In the genomic region with DNA sequence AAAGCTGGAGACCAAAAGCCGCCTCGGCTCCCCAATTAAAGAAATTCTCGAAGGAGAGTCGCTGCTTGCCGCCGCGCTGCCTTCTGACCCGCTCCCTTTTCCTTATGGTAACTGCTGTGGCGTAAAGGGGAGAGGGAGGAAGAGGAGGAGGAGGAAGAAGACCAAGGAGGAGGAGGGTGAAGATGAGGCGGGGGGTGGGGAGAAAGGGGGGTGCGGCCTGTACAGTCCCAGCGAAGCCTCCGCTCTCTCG, we compare ENCODE assay signal across 9 cellular contexts. TPM values are rescaled to one million over a fixed set of nuclear protein-coding genes. Genes with fewer than 3 reads are reported as not detected.
DNase-seq lines count a peak whose midpoint lies in the region; ATAC-seq and TF ChIP-seq lines count a peak whose summit lies in the region.
"Had no signal": no experiment of that assay in that cellular context is flagged by ENCODE, and none has a peak within 500 bp of the region (broad histone marks: within the 10 kb centered on the region; RNA-seq: fewer than 3 reads in every experiment).

No MANE protein-coding gene starts in this region.

- BruUV-seq in PC-3 (replicated peaks; lab: Mats Ljungman, UMichigan) = no TSS peak

- peaks cover 22% of the 10 kb centered on the region for H3K4me1 ChIP-seq in PC-3 (ENCODE audit: insufficient read depth, low read length)
- H3K4me1 ChIP-seq in fibroblast of lung (ENCODE audit: control insufficient read depth, extremely low read depth, insufficient read depth, low read length) = no peaks in the 10 kb centered on the region
- peaks cover 14% of the 10 kb centered on the region for H3K4me1 ChIP-seq in rectal smooth muscle tissue (ENCODE audit: control insufficient read depth, insufficient read depth, low read length)

- H3K79me2 ChIP-seq in PC-3 (ENCODE audit: low read length) = peaks cover 53% of the 10 kb centered on the region
- peaks cover 46% of the 10 kb centered on the region for H3K79me2 ChIP-seq in fibroblast of lung (ENCODE audit: control insufficient read depth, insufficient read depth, low read length)

- H2AFZ ChIP-seq in PC-3 (ENCODE audit: low read length) = peak overlapping the region; percentile 85
- peak overlapping the region; percentile 97 for H2AFZ ChIP-seq in fibroblast of lung (ENCODE audit: low read length)

- H3K36me3 ChIP-seq in PC-3 (ENCODE audit: low read depth, low read length) (no peaks in the 10 kb centered on the region), fibroblast of lung (ENCODE audit: control insufficient read depth, insufficient read depth, low read length) (no peaks in the 10 kb centered on the region), rectal smooth muscle tissue (ENCODE audit: control insufficient read depth, insufficient read depth, low read length) (no peaks in the 10 kb centered on the region)

- H3K4me3 ChIP-seq in PC-3 (ENCODE audit: low read length) = peak overlapping the region; percentile 84
- peak overlapping the region; percentile 91 to 99 (median 95) for H3K4me3 ChIP-seq in fibroblast of lung (replicated peaks in 1 of 4; ENCODE audit: control extremely low read depth in 1 of 4, insufficient read depth in 1 of 4, low read depth in 3 of 4, low read length in 4 of 4)
- peak overlapping the region; percentile 88 for H3K4me3 ChIP-seq in rectal smooth muscle tissue (ENCODE audit: low read length)

- H3K27me3 Mint-ChIP-seq in activated CD8-positive, alpha-beta memory T cell treated with anti-CD3 and anti-CD28 coated beads, Interleukin-2, amount 10 ng/mL, durations not matched to agents 7 days and 5 days = no peaks in the 10 kb centered on the region
- H3K27me3 Mint-ChIP-seq: brain had no signal

- peak; percentile 71 for DNase-seq in EL
- DNase-seq in PC-3 = no peak
- DNase-seq in fibroblast of lung (ENCODE audit: low read depth in 2 of 2) = peak; percentile 60 to 61
- no peak for DNase-seq in activated CD8-positive, alpha-beta memory T cell treated with anti-CD3 and anti-CD28 coated beads, Interleukin-2, amount 10 ng/mL, durations not matched to agents 7 days and 5 days
- no peak for DNase-seq in middle frontal gyrus (ENCODE audit: extremely low spot score, low spot score)

- no peak overlapping the region for H3K27ac Mint-ChIP-seq in activated CD8-positive, alpha-beta memory T cell treated with anti-CD3 and anti-CD28 coated beads, Interleukin-2, amount 10 ng/mL, durations not matched to agents 7 days and 5 days
- H3K27ac Mint-ChIP-seq: brain had no signal

- POLR2A ChIA-PET in PC-3 (lab: Charles Lee; ENCODE audit: unreplicated experiment) = no interaction called here

- no peak overlapping the region for H3K4me3 Mint-ChIP-seq in activated CD8-positive, alpha-beta memory T cell treated with anti-CD3 and anti-CD28 coated beads, Interleukin-2, amount 10 ng/mL, durations not matched to agents 7 days and 5 days
- H3K4me3 Mint-ChIP-seq: brain had no signal

- H3K36me3 Mint-ChIP-seq in activated CD8-positive, alpha-beta memory T cell treated with anti-CD3 and anti-CD28 coated beads, Interleukin-2, amount 10 ng/mL, durations not matched to agents 7 days and 5 days = peaks cover 5% of the 10 kb centered on the region

- H3K9me3 ChIP-seq in PC-3 (ENCODE audit: low read length) = no peaks in the 10 kb centered on the region
- H3K9me3 ChIP-seq in fibroblast of lung (ENCODE audit: control insufficient read depth, insufficient read depth, low read depth, low read length) = no peaks in the 10 kb centered on the region

- no peaks in the 10 kb centered on the region for H3K9me2 ChIP-seq in PC-3 (replicated peaks; ENCODE audit: low read length)

- TF ChIP-seq CTCF in PC-3 (conservative IDR thresholded peaks at IDR 0.05; ENCODE audit: low read depth, low read length) (no peak), fibroblast of lung (conservative IDR thresholded peaks at IDR 0.05 in 1 of 2, IDR thresholded peaks at IDR 0.05 in 1 of 2; ENCODE audit: low read depth in 1 of 2, low read length in 2 of 2) (no peak)

- H3K9ac ChIP-seq in PC-3 (ENCODE audit: low read length) (peak overlapping the region; percentile 95), fibroblast of lung (ENCODE audit: insufficient read depth, low read length) (peak overlapping the region; percentile 97), rectal smooth muscle tissue (ENCODE audit: low read length) (peak overlapping the region; percentile 89)

- H3K9me3 Mint-ChIP-seq in activated CD8-positive, alpha-beta memory T cell treated with anti-CD3 and anti-CD28 coated beads, Interleukin-2, amount 10 ng/mL, durations not matched to agents 7 days and 5 days (ENCODE audit: low read depth) = no peaks in the 10 kb centered on the region
- H3K9me3 Mint-ChIP-seq: brain had no signal

- peak overlapping the region; percentile 84 for H3K4me2 ChIP-seq in PC-3 (ENCODE audit: low read length)
- peak overlapping the region; percentile 73 for H3K4me2 ChIP-seq in fibroblast of lung (ENCODE audit: extremely low read depth, insufficient read depth, low read length)

- no peak for ATAC-seq in PC-3
- no peak for ATAC-seq in activated CD8-positive, alpha-beta memory T cell treated with anti-CD3 and anti-CD28 coated beads, Interleukin-2, amount 10 ng/mL, durations not matched to agents 7 days and 5 days
- no peak for ATAC-seq in GM19463 (IDR thresholded peaks at IDR 0.05; ENCODE audit: unreplicated experiment)
- ATAC-seq in HG03196 (IDR thresholded peaks at IDR 0.05; ENCODE audit: unreplicated experiment) = no peak

- H3K27me3 ChIP-seq in PC-3 (ENCODE audit: low read length) (no peaks in the 10 kb centered on the region), fibroblast of lung (ENCODE audit: control insufficient read depth, insufficient read depth, low read length) (no peaks in the 10 kb centered on the region), rectal smooth muscle tissue (ENCODE audit: control insufficient read depth, insufficient read depth, low read length) (no peaks in the 10 kb centered on the region)

- H4K20me1 ChIP-seq in PC-3 (ENCODE audit: low read length) (peaks cover 17% of the 10 kb centered on the region), fibroblast of lung (ENCODE audit: control insufficient read depth, extremely low read depth, insufficient read depth, low read length) (no peaks in the 10 kb centered on the region)

- no peaks in the 10 kb centered on the region for H3F3A ChIP-seq in PC-3 (ENCODE audit: low read length, unreplicated experiment)

- H3K4me1 Mint-ChIP-seq in activated CD8-positive, alpha-beta memory T cell treated with anti-CD3 and anti-CD28 coated beads, Interleukin-2, amount 10 ng/mL, durations not matched to agents 7 days and 5 days = peaks cover 15% of the 10 kb centered on the region

- peak overlapping the region; percentile 53; the same call in 1 of the 2 replicates for H3K27ac ChIP-seq in PC-3 (ENCODE audit: low read length)
- H3K27ac ChIP-seq in fibroblast of lung (ENCODE audit: insufficient read depth, low read length) = peak overlapping the region; percentile 95
- H3K27ac ChIP-seq in rectal smooth muscle tissue (ENCODE audit: low read depth, low read length) = peak overlapping the region; percentile 88

- CTCF ChIA-PET in PC-3 (lab: Charles Lee) = interaction anchor here (1.0 kb wide), 1 partner anchor 94 kb away, joined by 5 read pairs; no protein-coding TSS in a partner anchor
- CTCF ChIA-PET in activated CD8-positive, alpha-beta memory T cell treated with anti-CD3 and anti-CD28 coated beads, Interleukin-2, amount 10 ng/mL, durations not matched to agents 7 days and 5 days (lab: Charles Lee) = interaction anchor here (1.0 to 1.3 kb wide), 2 partner anchors 15 to 228 kb away, joined by 3 to 4 read pairs; no protein-coding TSS in a partner anchor

- intact Hi-C loops in PC-3 (cut with micrococcal nuclease) = no loop called here

RNA-seq across cellular contexts. Expression of a gene that starts 0.4 kb away (rescaled TPM):
- 8.4 and 9.7 TPM in 2 replicates for total RNA-seq in PC-3 (2014; rRNA removed)
- total RNA-seq in fibroblast of lung = 8.5 and 14.9 TPM in 2 replicates
- 15.9 and 16.1 TPM in 2 replicates for polyA plus RNA-seq in fibroblast of lung
- polyA plus RNA-seq in fibroblast of lung (2012) = 10.0 and 10.9 TPM in 2 replicates
- polyA minus RNA-seq in fibroblast of lung (ENCODE audit: low replicate concordance) = 5.4 and 10.1 TPM in 2 replicates
- total RNA-seq in activated CD8-positive, alpha-beta memory T cell treated with anti-CD3 and anti-CD28 coated beads, Interleukin-2, amount 10 ng/mL, durations not matched to agents 7 days and 5 days = 10 to 100 TPM; 21.1 to 26.5 TPM

RNA-seq across cellular contexts. Expression of a gene that starts 48.2 kb away (rescaled TPM):
- total RNA-seq in PC-3 (2014; rRNA removed) (79.9 and 86.7 TPM in 2 replicates), fibroblast of lung (31.3 and 36.7 TPM in 2 replicates)
- polyA plus RNA-seq in fibroblast of lung = 28.1 and 47.0 TPM in 2 replicates
- 23.0 and 36.4 TPM in 2 replicates for polyA plus RNA-seq in fibroblast of lung (2012)
- 37.8 and 55.2 TPM in 2 replicates for polyA minus RNA-seq in fibroblast of lung (ENCODE audit: low replicate concordance)
- total RNA-seq in activated CD8-positive, alpha-beta memory T cell treated with anti-CD3 and anti-CD28 coated beads, Interleukin-2, amount 10 ng/mL, durations not matched to agents 7 days and 5 days = 100 to 1,000 TPM; 119 to 120 TPM

Comparison
In these comparisons a context has a peak if more than half of its experiments do, and no peak if none do; other contexts are left out.
1. DNase-seq: peak in EL (single experiment) and fibroblast of lung (2 of 2); none in PC-3 (single experiment), activated CD8-positive, alpha-beta memory T cell treated with anti-CD3 and anti-CD28 coated beads, Interleukin-2, amount 10 ng/mL, durations not matched to agents 7 days and 5 days (single experiment) and middle frontal gyrus (single experiment).
2. Peak in every context shown above with its lines, with median percentiles within 50 percentile points of each other: H3K27ac ChIP-seq, H3K4me3 ChIP-seq and H3K9ac ChIP-seq.